Comparison of ENCODE assay signal across 23 cellular contexts in the genomic region with DNA sequence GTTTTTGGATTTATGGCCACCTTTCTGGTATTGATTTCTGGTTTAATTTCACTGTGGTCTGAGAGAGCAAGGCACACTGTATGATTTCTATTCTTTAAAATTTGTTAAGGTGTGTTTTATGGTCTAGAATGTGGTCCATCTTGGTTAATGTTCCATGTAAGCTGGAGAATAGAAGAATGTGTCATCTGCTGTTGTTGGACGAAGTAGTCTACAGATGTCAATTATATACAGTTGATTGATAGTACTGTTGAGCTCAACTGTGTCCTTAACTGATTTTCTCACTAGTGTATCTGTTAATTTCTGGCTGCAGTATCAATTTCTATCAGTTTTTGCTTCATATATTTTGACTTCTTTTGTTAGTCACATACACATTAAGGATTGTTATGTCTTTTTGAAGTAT.
A peak's percentile ranks its signal among the peaks of the same experiment; 100 is the strongest.
DNase-seq lines count a peak whose midpoint lies in the region; ATAC-seq, FAIRE-seq and TF ChIP-seq lines count a peak whose summit lies in the region.
"Had no signal": no experiment of that assay in that cellular context is flagged by ENCODE, and none has a peak within 500 bp of the region (broad histone marks: within the 10 kb centered on the region; RNA-seq: fewer than 3 reads in every experiment).

No MANE protein-coding gene starts in this region.

- intact Hi-C loops in HepG2 (cut with micrococcal nuclease; ENCODE audit: unreplicated experiment), result no loop called here
- intact Hi-C loops in right lobe of liver (cut with DNase I), result no loop called here
- intact Hi-C loops in lower leg skin (cut with DNase I; ENCODE audit: low total_unique reads), result no loop called here
- intact Hi-C loops in mucosa of descending colon (cut with DNase I, micrococcal nuclease), result no loop called here

- H3K9me3 Mint-ChIP-seq in chondrocyte (ENCODE audit: low read depth), result no peaks in the 10 kb centered on the region
- H3K9me3 Mint-ChIP-seq: GM23338 had no signal

- H3K27ac ChIP-seq in HepG2 (ENCODE audit: extremely low read length, insufficient read depth, low read length) (no peak overlapping the region), right lobe of liver (no peak overlapping the region)

- POLR2A ChIA-PET in HepG2 (lab: Yijun Ruan, JAX), result interaction anchor here (0.6 kb wide), 1 partner anchor 1508 kb away, joined by 3 read pairs; no protein-coding TSS in a partner anchor

- WGBS in HepG2 (ENCODE audit: low lambda C conversion rate), result 97% methylated on average over 1 of the region's 1 CpG
- 89% methylated on average over 1 of the region's 1 CpG for WGBS in right lobe of liver (ENCODE audit: insufficient coverage, low coverage, low lambda C conversion rate, missing lambda C conversion rate)
- WGBS in lower leg skin, 2 donors, result 53 to 69% methylated on average over 1 of the region's 1 CpG

- in situ Hi-C loops in HepG2 (cut with HindIII; ENCODE audit: extremely low pct_ligation_motif_present, low pct_unique_long_range_greater_than_20kb), result no loop called here

- CTCF ChIA-PET in HepG2 (lab: Yijun Ruan, JAX; ENCODE audit: low intra/inter-chr PET ratio, low total read pairs), result no interaction called here

- TF ChIP-seq CTCF in HepG2 (CRISPR knock-in tag; IDR thresholded peaks at IDR 0.05), result no peak
- TF ChIP-seq CTCF in right lobe of liver (IDR thresholded peaks at IDR 0.05), result no peak
- TF ChIP-seq CTCF in chondrocyte (IDR thresholded peaks at IDR 0.05), result no peak
- TF ChIP-seq CTCF in lower leg skin (IDR thresholded peaks at IDR 0.05), result no peak
- no peak for TF ChIP-seq CTCF in mucosa of descending colon (IDR thresholded peaks at IDR 0.05)

- TSS peak; percentile 11 for BruUV-seq in HepG2 (replicated peaks; lab: Mats Ljungman, UMichigan)

- no peak for ATAC-seq in HepG2
- ATAC-seq in right lobe of liver, result no peak
- ATAC-seq in mucosa of descending colon, result no peak
- no peak for ATAC-seq in HG03432 (IDR thresholded peaks at IDR 0.05; ENCODE audit: unreplicated experiment)
- ATAC-seq: GM23338 had no signal

- H3K9me3 ChIP-seq in HepG2 (ENCODE audit: low read length) (no peaks in the 10 kb centered on the region), right lobe of liver (no peaks in the 10 kb centered on the region), mucosa of descending colon (no peaks in the 10 kb centered on the region)
- H3K9me3 ChIP-seq: BE2C, Caco-2, HAP-1 had no signal

- 0 out of 2 replicates have a peak, but pooled peaks cover under 1% of the 10 kb centered on the region for H3K4me1 ChIP-seq in HepG2 (ENCODE audit: insufficient read depth, low read length)
- H3K4me1 ChIP-seq in right lobe of liver, result no peaks in the 10 kb centered on the region
- H3K4me1 ChIP-seq in mucosa of descending colon (ENCODE audit: low read depth), result no peaks in the 10 kb centered on the region
- H3K4me1 ChIP-seq: BE2C, Caco-2, HAP-1 had no signal

- peak overlapping the region; percentile 24 for H3K27ac Mint-ChIP-seq in chondrocyte (ENCODE audit: unreplicated experiment)
- H3K27ac Mint-ChIP-seq: GM23338 had no signal

- H4K20me1 ChIP-seq in HepG2 (ENCODE audit: insufficient read depth, low read length), result no peaks in the 10 kb centered on the region

- TF ChIP-seq POLR2A in HepG2 (IDR thresholded peaks at IDR 0.05; ENCODE audit: insufficient read depth in 1 of 2, low read depth in 2 of 2, low read length in 2 of 2) (no peak), right lobe of liver (IDR thresholded peaks at IDR 0.05) (no peak), lower leg skin (IDR thresholded peaks at IDR 0.05) (no peak)

- H3K4me1 Mint-ChIP-seq in chondrocyte (ENCODE audit: low read depth), result peaks cover 27% of the 10 kb centered on the region

- TF ChIP-seq EP300 in HepG2 (IDR thresholded peaks at IDR 0.05; ENCODE audit: low read depth in 2 of 2, low read length in 2 of 2) (no peak), HepG2 (CRISPR knock-in tag; IDR thresholded peaks at IDR 0.05; ENCODE audit: borderline replicate concordance) (no peak)

- no peak overlapping the region for H3K9ac ChIP-seq in HepG2 (ENCODE audit: insufficient read depth, low read depth, low read length)

- FAIRE-seq in HepG2 (lab: Jason Lieb, UNC), result no peak
- FAIRE-seq: GM12891, HTR-8/SVneo had no signal

- peaks cover 37% of the 10 kb centered on the region for H3K79me2 ChIP-seq in HepG2 (ENCODE audit: insufficient read depth, low read length)

- H3K4me3 Mint-ChIP-seq in chondrocyte (ENCODE audit: unreplicated experiment), result no peak overlapping the region
- H3K4me3 Mint-ChIP-seq: GM23338 had no signal

- no peak overlapping the region for H3K4me2 ChIP-seq in HepG2 (ENCODE audit: low read depth, low read length)
- H3K4me2 ChIP-seq: GM23338 had no signal

- no peak for TF ChIP-seq RAD21 in HepG2 (CRISPR knock-in tag; IDR thresholded peaks at IDR 0.05)

- H3K27me3 ChIP-seq in HepG2 (ENCODE audit: control insufficient read depth in 1 of 2, insufficient read depth in 2 of 2, low read length in 2 of 2), result no peaks in the 10 kb centered on the region
- H3K27me3 ChIP-seq in right lobe of liver, result no peaks in the 10 kb centered on the region
- H3K27me3 ChIP-seq: BE2C had no signal

- DNase-seq in HepG2 (ENCODE audit: low spot score) (no peak), right lobe of liver (no peak), SK-N-DZ (ENCODE audit: low spot score) (peak; percentile 9), chondrocyte (ENCODE audit: low spot score) (no peak), lower leg skin (ENCODE audit: low spot score in 2 of 2) (no peak), mucosa of descending colon (no peak), COR-L47 (lab: John Stamatoyannopoulos, UW) (no peak)
- DNase-seq: BE2C, Caco-2, DND-41, IMR-90, NCI-H1105 treated with DMSO at 0.1 percent for 48 hours, NCI-H2029 treated with DMSO at 0.1 percent for 48 hours, NCI-H2171, NCI-H345, NCI-H524, NCI-H774, Right ventricle myocardium superior had no signal

- peaks cover 5 to 28% of the 10 kb centered on the region in 2 experiments for H3K36me3 ChIP-seq in HepG2 (replicated peaks in 1 of 2; ENCODE audit: control insufficient read depth in 1 of 2, insufficient read depth in 2 of 2, low read length in 2 of 2)
- no peaks in the 10 kb centered on the region for H3K36me3 ChIP-seq in right lobe of liver
- no peaks in the 10 kb centered on the region for H3K36me3 ChIP-seq in mucosa of descending colon (ENCODE audit: low read depth)
- H3K36me3 ChIP-seq: BE2C, HAP-1 had no signal

- H3K4me3 ChIP-seq in HepG2 (replicated peaks in 1 of 3; ENCODE audit: insufficient read depth in 1 of 3, low read depth in 2 of 3, low read length in 3 of 3), result no peak overlapping the region
- no peak overlapping the region for H3K4me3 ChIP-seq in right lobe of liver
- no peak overlapping the region for H3K4me3 ChIP-seq in lower leg skin (ENCODE audit: low read depth, poor library complexity, severe bottlenecking)
- no peak overlapping the region for H3K4me3 ChIP-seq in mucosa of descending colon
- H3K4me3 ChIP-seq: GM23338, HAP-1 had no signal

- H3K36me3 Mint-ChIP-seq in chondrocyte (ENCODE audit: low read depth), result peaks cover 3% of the 10 kb centered on the region

- H3K27me3 Mint-ChIP-seq in chondrocyte (ENCODE audit: low read depth), result no peaks in the 10 kb centered on the region

- no peak overlapping the region for H2AFZ ChIP-seq in HepG2 (ENCODE audit: low read length)
- H2AFZ ChIP-seq: GM23338 had no signal

TF ChIP-seq in HepG2, 621 proteins besides CTCF, POLR2A, EP300 and RAD21:
- TF ChIP-seq MZF1 (CRISPR knock-in tag; IDR thresholded peaks at IDR 0.05; ENCODE audit: borderline replicate concordance) (no peak), SRSF9 (IDR thresholded peaks at IDR 0.05; ENCODE audit: borderline replicate concordance, insufficient read depth, low read depth, low read length, poor library complexity, severe bottlenecking) (no peak)
- TF ChIP-seq, protein P1, sequence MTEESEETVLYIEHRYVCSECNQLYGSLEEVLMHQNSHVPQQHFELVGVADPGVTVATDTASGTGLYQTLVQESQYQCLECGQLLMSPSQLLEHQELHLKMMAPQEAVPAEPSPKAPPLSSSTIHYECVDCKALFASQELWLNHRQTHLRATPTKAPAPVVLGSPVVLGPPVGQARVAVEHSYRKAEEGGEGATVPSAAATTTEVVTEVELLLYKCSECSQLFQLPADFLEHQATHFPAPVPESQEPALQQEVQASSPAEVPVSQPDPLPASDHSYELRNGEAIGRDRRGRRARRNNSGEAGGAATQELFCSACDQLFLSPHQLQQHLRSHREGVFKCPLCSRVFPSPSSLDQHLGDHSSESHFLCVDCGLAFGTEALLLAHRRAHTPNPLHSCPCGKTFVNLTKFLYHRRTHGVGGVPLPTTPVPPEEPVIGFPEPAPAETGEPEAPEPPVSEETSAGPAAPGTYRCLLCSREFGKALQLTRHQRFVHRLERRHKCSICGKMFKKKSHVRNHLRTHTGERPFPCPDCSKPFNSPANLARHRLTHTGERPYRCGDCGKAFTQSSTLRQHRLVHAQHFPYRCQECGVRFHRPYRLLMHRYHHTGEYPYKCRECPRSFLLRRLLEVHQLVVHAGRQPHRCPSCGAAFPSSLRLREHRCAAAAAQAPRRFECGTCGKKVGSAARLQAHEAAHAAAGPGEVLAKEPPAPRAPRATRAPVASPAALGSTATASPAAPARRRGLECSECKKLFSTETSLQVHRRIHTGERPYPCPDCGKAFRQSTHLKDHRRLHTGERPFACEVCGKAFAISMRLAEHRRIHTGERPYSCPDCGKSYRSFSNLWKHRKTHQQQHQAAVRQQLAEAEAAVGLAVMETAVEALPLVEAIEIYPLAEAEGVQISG (CRISPR knock-in tag; IDR thresholded peaks at IDR 0.05), result no peak
